In genomic region chr2:63837036-63837594, GRCh38 we compare ENCODE assay signal across 14 cellular contexts. TPM values are rescaled to one million over a fixed set of nuclear protein-coding genes. Genes with fewer than 3 reads are reported as not detected.
DNase-seq lines count a peak whose midpoint lies in the region; ATAC-seq and TF ChIP-seq lines count a peak whose summit lies in the region.
"Had no signal": no experiment of that assay in that cellular context is flagged by ENCODE, and none has a peak within 500 bp of the region (broad histone marks: within the 10 kb centered on the region; RNA-seq: fewer than 3 reads in every experiment).

No MANE protein-coding gene starts in this region.

- no peak overlapping the region for H2AFZ ChIP-seq in GM23338

- intact Hi-C loops in CD4-positive, alpha-beta T cell (cut with DNase I, micrococcal nuclease), result loop anchor here in 1 of 2 experiments (5.0 kb wide), 1 partner anchor 1390 kb away; the partner anchor contains the start of gene ACTR2

- POLR2A ChIA-PET in CD4-positive, alpha-beta T cell (lab: Charles Lee), result no interaction called here
- POLR2A ChIA-PET in WTC11 (lab: Charles Lee), result interaction anchor here (0.6 kb wide), 1 partner anchor 16 kb away, joined by 3 read pairs; no protein-coding TSS in a partner anchor

- peaks cover 17% of the 10 kb centered on the region for H3K36me3 Mint-ChIP-seq in CD4-positive, alpha-beta T cell (ENCODE audit: low read depth)
- peaks cover 5% of the 10 kb centered on the region for H3K36me3 Mint-ChIP-seq in WTC11
- peaks cover 5% of the 10 kb centered on the region for H3K36me3 Mint-ChIP-seq in GM23338 (ENCODE audit: low read depth)

- H4K20me1 ChIP-seq in GM23338 (replicated peaks; ENCODE audit: insufficient read depth), result no peaks in the 10 kb centered on the region

- no peak for ATAC-seq in CD4-positive, alpha-beta T cell (ENCODE audit: poor library complexity)
- ATAC-seq in WTC11 (no peak), SK-N-SH treated with all-trans-retinoic acid at 6 μM for 48 hours (no peak), GM23338 (no peak), GM21447 (IDR thresholded peaks at IDR 0.05; ENCODE audit: unreplicated experiment) (no peak)

- TF ChIP-seq CTCF in CD4-positive, alpha-beta T cell (IDR thresholded peaks at IDR 0.05), result no peak
- TF ChIP-seq CTCF in WTC11 (IDR thresholded peaks at IDR 0.05), result no peak
- TF ChIP-seq CTCF in neutrophil (IDR thresholded peaks at IDR 0.05), result no peak
- TF ChIP-seq CTCF in GM23338 (conservative IDR thresholded peaks at IDR 0.05; ENCODE audit: low read depth in 2 of 2), result no peak

- H3K4me1 ChIP-seq in neutrophil (ENCODE audit: control insufficient read depth in 1 of 2, insufficient read depth in 1 of 2, low read depth in 1 of 2, low read length in 1 of 2), result peaks cover 47 to 49% of the 10 kb centered on the region in 2 experiments
- H3K4me1 ChIP-seq in GM23338 (ENCODE audit: insufficient read depth), result peaks cover 12% of the 10 kb centered on the region

- H3K36me3 ChIP-seq in neutrophil (no peaks in the 10 kb centered on the region), GM23338 (ENCODE audit: insufficient read depth) (no peaks in the 10 kb centered on the region)

- H3K27me3 Mint-ChIP-seq in CD4-positive, alpha-beta T cell, result no peaks in the 10 kb centered on the region
- H3K27me3 Mint-ChIP-seq in WTC11 (ENCODE audit: low read depth), result no peaks in the 10 kb centered on the region
- H3K27me3 Mint-ChIP-seq in GM23338 (ENCODE audit: insufficient read depth, low read depth, poor library complexity), result peaks cover 8% of the 10 kb centered on the region
- H3K27me3 Mint-ChIP-seq: CD4-positive, alpha-beta memory T cell had no signal

- H3K9me3 ChIP-seq in CD4-positive, alpha-beta T cell (ENCODE audit: control insufficient read depth, low read length), result no peaks in the 10 kb centered on the region
- H3K9me3 ChIP-seq in neutrophil, result no peaks in the 10 kb centered on the region

- H3K79me2 ChIP-seq in GM23338 (replicated peaks; ENCODE audit: insufficient read depth), result peaks cover 16% of the 10 kb centered on the region

- H3K9me3 Mint-ChIP-seq in CD4-positive, alpha-beta T cell, result no peaks in the 10 kb centered on the region
- H3K9me3 Mint-ChIP-seq in WTC11 (no peaks in the 10 kb centered on the region), GM23338 (peaks cover 3% of the 10 kb centered on the region; the same call in 1 of the 3 replicates)

- H3K4me1 Mint-ChIP-seq in CD4-positive, alpha-beta T cell (ENCODE audit: low read depth), result peaks cover 4% of the 10 kb centered on the region
- peaks cover 26% of the 10 kb centered on the region for H3K4me1 Mint-ChIP-seq in WTC11
- peaks cover 31% of the 10 kb centered on the region for H3K4me1 Mint-ChIP-seq in GM23338

- H3K27me3 ChIP-seq in CD4-positive, alpha-beta T cell (ENCODE audit: control insufficient read depth, insufficient read depth, low read length), result no peaks in the 10 kb centered on the region
- H3K27me3 ChIP-seq in neutrophil, result no peaks in the 10 kb centered on the region
- no peaks in the 10 kb centered on the region for H3K27me3 ChIP-seq in GM23338 (ENCODE audit: insufficient read depth)

- no peak overlapping the region for H3K27ac Mint-ChIP-seq in CD4-positive, alpha-beta T cell
- H3K27ac Mint-ChIP-seq in WTC11 (peak overlapping the region; percentile 48), GM23338 (no peak overlapping the region)
- H3K27ac Mint-ChIP-seq: CD4-positive, alpha-beta memory T cell had no signal

- H3K27ac ChIP-seq in CD4-positive, alpha-beta T cell (ENCODE audit: low read depth, low read length), result no peak overlapping the region
- peak overlapping the region; percentile 65 for H3K27ac ChIP-seq in neutrophil
- no peak overlapping the region for H3K27ac ChIP-seq in GM23338 (ENCODE audit: low read depth)

- H3K4me2 ChIP-seq in GM23338, result no peak overlapping the region

- no peak for DNase-seq in CD4-positive, alpha-beta T cell
- DNase-seq in NCI-H446 treated with DMSO at 0.1 percent for 48 hours (lab: John Stamatoyannopoulos, UW) (peak; percentile 4), WTC11 (ENCODE audit: low spot score) (no peak), SKM-1 treated with dmso at 0.1 percent for 144 hours (lab: John Stamatoyannopoulos, UW; ENCODE audit: unreplicated experiment) (no peak), GM23338 (ENCODE audit: low spot score) (no peak)
- DNase-seq: CD4-positive, alpha-beta memory T cell; DMS53; NCI-H1105; NCI-H1694 treated with DMSO at 0.1 percent for 48 hours; NCI-H2227 treated with DMSO at 0.1 percent for 48 hours; NCI-H524 had no signal

- peaks cover 10% of the 10 kb centered on the region; the same call in 1 of the 2 replicates for H3F3A ChIP-seq in GM23338 (replicated peaks; ENCODE audit: low read depth)

- peak overlapping the region; percentile 25 for H3K4me3 Mint-ChIP-seq in CD4-positive, alpha-beta T cell
- H3K4me3 Mint-ChIP-seq in WTC11, result no peak overlapping the region
- no peak overlapping the region for H3K4me3 Mint-ChIP-seq in GM23338
- H3K4me3 Mint-ChIP-seq: CD4-positive, alpha-beta memory T cell had no signal

- no peak overlapping the region for H3K4me3 ChIP-seq in neutrophil (ENCODE audit: low read depth in 1 of 2, low read length in 1 of 2)
- H3K4me3 ChIP-seq in GM23338, result no peak overlapping the region

- CTCF ChIA-PET in CD4-positive, alpha-beta T cell (lab: Charles Lee), result no interaction called here
- CTCF ChIA-PET in WTC11 (lab: Charles Lee), result no interaction called here

- no peaks in the 10 kb centered on the region for H3K9me2 ChIP-seq in GM23338 (ENCODE audit: insufficient read depth)

TF ChIP-seq in SK-N-SH treated with all-trans-retinoic acid at 6 μM for 48 hours, 23 proteins besides CTCF, POLR2A, EP300 and RAD21 (continues in another document):
- no peak for TF ChIP-seq ZNF70 (CRISPR knock-in tag; IDR thresholded peaks at IDR 0.05)
- no peak for TF ChIP-seq POU6F1 (CRISPR knock-in tag; IDR thresholded peaks at IDR 0.05; ENCODE audit: borderline replicate concordance, low read depth)
- no peak for TF ChIP-seq RARB (CRISPR knock-in tag; IDR thresholded peaks at IDR 0.05)
- TF ChIP-seq CREB5 (CRISPR knock-in tag; IDR thresholded peaks at IDR 0.05; ENCODE audit: low read depth), result no peak
- TF ChIP-seq ZC3H10 (CRISPR knock-in tag; IDR thresholded peaks at IDR 0.05), result no peak
- no peak for TF ChIP-seq GLIS3 (CRISPR knock-in tag; IDR thresholded peaks at IDR 0.05)

TF ChIP-seq in GM23338, 12 proteins besides CTCF, POLR2A, EP300 and RAD21 (continues in another document):
- no peak for TF ChIP-seq JUNB (IDR thresholded peaks at IDR 0.05; ENCODE audit: unreplicated experiment)
- TF ChIP-seq EZH2 (IDR thresholded peaks at IDR 0.05; ENCODE audit: low read depth, unreplicated experiment), result no peak
- no peak for TF ChIP-seq REST (IDR thresholded peaks at IDR 0.05; ENCODE audit: unreplicated experiment)
- TF ChIP-seq ZNF114 (CRISPR knock-in tag; IDR thresholded peaks at IDR 0.05), result no peak
- no peak for TF ChIP-seq POLR2AphosphoS5 (IDR thresholded peaks at IDR 0.05; ENCODE audit: low read depth)
- TF ChIP-seq ETS1 (IDR thresholded peaks at IDR 0.05), result no peak
- TF ChIP-seq STAT1 (IDR thresholded peaks at IDR 0.05; ENCODE audit: unreplicated experiment), result no peak
- no peak for TF ChIP-seq CREB1 (CRISPR knock-in tag; IDR thresholded peaks at IDR 0.05; ENCODE audit: low read depth)
- no peak for TF ChIP-seq NANOG (IDR thresholded peaks at IDR 0.05; ENCODE audit: borderline replicate concordance)
- no peak for TF ChIP-seq EZH2phosphoT487 (IDR thresholded peaks at IDR 0.05; ENCODE audit: unreplicated experiment)
- TF ChIP-seq ZNF331 (CRISPR knock-in tag; IDR thresholded peaks at IDR 0.05; ENCODE audit: low read depth), result no peak

RNA-seq across cellular contexts. Expression of gene UGP2, which starts 4.6 kb away (rescaled TPM):
- 10 to 100 TPM; 47.1 to 53.2 TPM for total RNA-seq in CD4-positive, alpha-beta T cell
- total RNA-seq in WTC11 (2021), result 543 to 626 TPM (median 606 TPM) in 3 replicates
- total RNA-seq in GM23338 (2014; rRNA removed; shearing (Covaris generic)), result 742 and 744 TPM in 2 replicates
- polyA plus RNA-seq in GM23338 (2016; fragmentation: Nextera tagmentation; extraction: Ambion mirVana), result 906 and 943 TPM in 2 replicates

Comparison
In these comparisons a context has a peak if more than half of its experiments do, and no peak if none do; other contexts are left out.
1. RNA of gene UGP2, which starts 4.6 kb away (total RNA-seq): 742 to 744 TPM in GM23338 and 543 to 626 TPM in WTC11; 47.1 to 53.2 TPM in CD4-positive, alpha-beta T cell; every median in the first group is over 10 times any median in the second.